ENCODE assay signal across 1 cellular context in genomic region chr1:32249831-32250525, GRCh38.
TF ChIP-seq lines count a peak whose summit lies in the region.

No MANE protein-coding gene starts in this region.

TF ChIP-seq in HepG2, 621 proteins besides CTCF, POLR2A, EP300 and RAD21 (continued from another document and continues in another):
- TF ChIP-seq HIC2 (CRISPR knock-in tag; IDR thresholded peaks at IDR 0.05; ENCODE audit: low read depth) (peak; percentile 45; the same call in 1 of the 2 replicates), ZNF616 (CRISPR knock-in tag; IDR thresholded peaks at IDR 0.05; ENCODE audit: low read depth) (no peak), ZNF251 (CRISPR knock-in tag; IDR thresholded peaks at IDR 0.05) (no peak), ZNF407 (CRISPR knock-in tag; IDR thresholded peaks at IDR 0.05; ENCODE audit: not compliant biosample characterization) (no peak), ZNF574 (CRISPR knock-in tag; IDR thresholded peaks at IDR 0.05) (peak; percentile 77), BATF2 (CRISPR knock-in tag; IDR thresholded peaks at IDR 0.05) (no peak), ZMAT5 (CRISPR knock-in tag; IDR thresholded peaks at IDR 0.05; ENCODE audit: borderline replicate concordance, low read depth) (no peak), HMGXB4 (CRISPR knock-in tag; IDR thresholded peaks at IDR 0.05; ENCODE audit: borderline replicate concordance in 1 of 2, low read depth in 1 of 2) (peak; percentile 54 to 72; a peak in 3 of 4 replicates), ZNF24 (IDR thresholded peaks at IDR 0.05) (no peak), SP4 (CRISPR knock-in tag; IDR thresholded peaks at IDR 0.05) (peak; percentile 13; the same call in 1 of the 2 replicates), ZNF292 (CRISPR knock-in tag; IDR thresholded peaks at IDR 0.05; ENCODE audit: borderline replicate concordance, low read depth) (peak; percentile 97), ATRX (CRISPR knock-in tag; IDR thresholded peaks at IDR 0.05; ENCODE audit: borderline replicate concordance) (no peak), HNF4G (IDR thresholded peaks at IDR 0.05; ENCODE audit: borderline replicate concordance, low read depth, low read length) (peak; percentile 74; the same call in 1 of the 2 replicates), HNF4G (CRISPR knock-in tag; IDR thresholded peaks at IDR 0.05; ENCODE audit: borderline replicate concordance, low read depth) (peak; percentile 68; the same call in 1 of the 2 replicates), POGK (CRISPR knock-in tag; conservative IDR thresholded peaks at IDR 0.05) (no peak), ZNF564 (CRISPR knock-in tag; IDR thresholded peaks at IDR 0.05) (0 out of 2 replicates have a peak, but pooled peaks have one; percentile 24), MIER2 (CRISPR knock-in tag; IDR thresholded peaks at IDR 0.05) (no peak), SETDB1 (CRISPR knock-in tag; IDR thresholded peaks at IDR 0.05; ENCODE audit: borderline replicate concordance) (no peak), BCL6 (CRISPR knock-in tag; IDR thresholded peaks at IDR 0.05) (peak; percentile 78), MYNN (CRISPR knock-in tag; IDR thresholded peaks at IDR 0.05; ENCODE audit: low read depth) (no peak), LCORL (IDR thresholded peaks at IDR 0.05) (no peak), LCORL (CRISPR knock-in tag; IDR thresholded peaks at IDR 0.05) (peak; percentile 78; the same call in 1 of the 2 replicates), FIP1L1 (IDR thresholded peaks at IDR 0.05; ENCODE audit: borderline replicate concordance, insufficient read depth, low read depth, low read length) (no peak), ZNF451 (CRISPR knock-in tag; IDR thresholded peaks at IDR 0.05) (no peak), CREM (IDR thresholded peaks at IDR 0.05) (peak; percentile 83), CREM (CRISPR knock-in tag; IDR thresholded peaks at IDR 0.05) (no peak), CENPX (CRISPR knock-in tag; IDR thresholded peaks at IDR 0.05) (no peak), ZNF570 (CRISPR knock-in tag; IDR thresholded peaks at IDR 0.05; ENCODE audit: borderline replicate concordance) (no peak), ZNF546 (CRISPR knock-in tag; conservative IDR thresholded peaks at IDR 0.05) (0 out of 2 replicates have a peak, but pooled peaks have one; percentile 80), CHD2 (IDR thresholded peaks at IDR 0.05; ENCODE audit: low read depth, low read length) (peak; percentile 72; the same call in 1 of the 2 replicates), ZIK1 (CRISPR knock-in tag; IDR thresholded peaks at IDR 0.05; ENCODE audit: borderline replicate concordance, low read depth) (no peak), ZNF737 (CRISPR knock-in tag; IDR thresholded peaks at IDR 0.05; ENCODE audit: borderline replicate concordance) (no peak), RXRA (CRISPR knock-in tag; IDR thresholded peaks at IDR 0.05) (peak; percentile 98), ATF4 (CRISPR knock-in tag; IDR thresholded peaks at IDR 0.05) (no peak), U2AF1 (optimal IDR thresholded peaks at IDR 0.05; ENCODE audit: low read depth, low read length) (peak; percentile 28), SUZ12 (IDR thresholded peaks at IDR 0.05; ENCODE audit: low read depth, low read length) (no peak), ZNF484 (CRISPR knock-in tag; IDR thresholded peaks at IDR 0.05; ENCODE audit: borderline replicate concordance, low read depth) (no peak), TFDP2 (CRISPR knock-in tag; IDR thresholded peaks at IDR 0.05) (no peak), ZNF691 (CRISPR knock-in tag; IDR thresholded peaks at IDR 0.05; ENCODE audit: borderline replicate concordance, low read depth) (peak; percentile 89), MXD4 (CRISPR knock-in tag; IDR thresholded peaks at IDR 0.05) (no peak)
